ENCODE assay signal across 13 cellular contexts in the genomic region with DNA sequence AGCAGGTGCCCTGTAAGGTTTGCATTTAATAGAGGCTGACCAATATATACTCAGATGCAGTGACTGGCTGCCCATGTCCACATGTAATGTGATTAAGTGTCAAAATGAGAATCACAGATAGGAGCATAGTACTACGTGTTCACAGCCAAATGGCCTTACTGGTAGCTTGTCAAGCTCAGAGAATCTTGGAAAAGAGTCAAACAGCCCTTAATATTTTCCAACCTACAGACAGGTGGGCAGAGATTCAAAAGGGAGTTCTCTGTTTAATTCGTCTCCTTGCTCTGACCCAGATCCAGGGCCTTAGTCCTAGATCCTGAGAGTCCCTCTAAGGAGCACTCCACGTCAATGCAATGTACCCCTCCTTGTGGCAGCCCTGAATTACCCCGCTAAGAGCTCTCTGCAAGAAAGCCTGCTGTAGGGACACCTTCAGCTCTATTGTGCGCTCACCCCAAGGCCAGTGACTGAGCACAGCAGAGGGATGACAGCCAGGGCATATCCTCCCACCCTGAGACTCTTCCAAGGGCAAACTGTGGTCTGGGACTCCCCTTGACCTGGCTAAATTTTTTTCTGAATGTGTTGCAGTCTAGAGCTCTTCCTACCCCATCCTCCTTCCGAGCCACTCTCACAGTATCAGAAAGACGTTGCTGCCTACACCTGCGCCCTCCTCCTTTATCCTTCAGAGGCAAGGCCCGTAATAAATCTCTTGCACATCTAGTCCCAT.
"Had no signal": no experiment of that assay in that cellular context is flagged by ENCODE, and none has a peak within 500 bp of the region (broad histone marks: within the 10 kb centered on the region; RNA-seq: fewer than 3 reads in every experiment).

No MANE protein-coding gene starts in this region.

- H3K4me1 ChIP-seq: psoas muscle, tibial artery had no signal

- H3K27ac Mint-ChIP-seq: activated CD4-positive, alpha-beta memory T cell treated with anti-CD3 and anti-CD28 coated beads, Interleukin-2, amount 10 ng/mL, durations not matched to agents 7 days and 5 days; activated naive CD8-positive, alpha-beta T cell treated with anti-CD3 and anti-CD28 coated beads for 36 hours; natural killer cell had no signal

- ATAC-seq: natural killer cell, psoas muscle had no signal

- H3K9me3 ChIP-seq: heart right ventricle, psoas muscle, tibial artery had no signal

- H3K9me3 Mint-ChIP-seq: activated CD4-positive, alpha-beta memory T cell treated with anti-CD3 and anti-CD28 coated beads, Interleukin-2, amount 10 ng/mL, durations not matched to agents 7 days and 5 days; activated naive CD8-positive, alpha-beta T cell treated with anti-CD3 and anti-CD28 coated beads for 36 hours had no signal

- H3K4me3 ChIP-seq: heart right ventricle, psoas muscle, tibial artery had no signal

- H3K36me3 ChIP-seq: brain microvascular endothelial cell, heart right ventricle, tibial artery had no signal

- H3K27me3 ChIP-seq: brain microvascular endothelial cell, heart right ventricle, tibial artery had no signal

- H3K27ac ChIP-seq: brain microvascular endothelial cell, heart right ventricle, psoas muscle, tibial artery had no signal

- H3K4me1 Mint-ChIP-seq: activated CD4-positive, alpha-beta memory T cell treated with anti-CD3 and anti-CD28 coated beads, Interleukin-2, amount 10 ng/mL, durations not matched to agents 7 days and 5 days; activated naive CD8-positive, alpha-beta T cell treated with anti-CD3 and anti-CD28 coated beads for 36 hours; natural killer cell had no signal

- DNase-seq: activated CD4-positive, alpha-beta memory T cell treated with anti-CD3 and anti-CD28 coated beads, Interleukin-2, amount 10 ng/mL, durations not matched to agents 7 days and 5 days; activated gamma-delta T cell; activated naive CD8-positive, alpha-beta T cell treated with anti-CD3 and anti-CD28 coated beads for 36 hours; activated T-cell treated with anti-CD3 and anti-CD28 coated beads, Interleukin-2, amount 50 U/mL, for 48 hours; brain microvascular endothelial cell; heart right ventricle; mammary epithelial cell; natural killer cell; psoas muscle; stimulated activated CD4-positive, alpha-beta T cell treated with anti-CD3 and anti-CD28 coated beads, Interleukin-12 subunit alpha, Interleukin-12 subunit beta, amount 100 ng/mL, for 4 hours; stimulated activated CD4-positive, alpha-beta T cell treated with anti-CD3 and anti-CD28 coated beads, Interleukin-4, amount 100 ng/mL, for 1 hour; T-helper 9 cell; tibial artery had no signal

- H3K4me3 Mint-ChIP-seq: activated CD4-positive, alpha-beta memory T cell treated with anti-CD3 and anti-CD28 coated beads, Interleukin-2, amount 10 ng/mL, durations not matched to agents 7 days and 5 days; activated naive CD8-positive, alpha-beta T cell treated with anti-CD3 and anti-CD28 coated beads for 36 hours; natural killer cell had no signal

- H3K27me3 Mint-ChIP-seq: activated CD4-positive, alpha-beta memory T cell treated with anti-CD3 and anti-CD28 coated beads, Interleukin-2, amount 10 ng/mL, durations not matched to agents 7 days and 5 days had no signal
